ENCODE assay signal across 8 cellular contexts in genomic region chr1:225746361-225747179, GRCh38. TPM values are rescaled to one million over a fixed set of nuclear protein-coding genes. Genes with fewer than 3 reads are reported as not detected.
DNase-seq lines count a peak whose midpoint lies in the region; FAIRE-seq and TF ChIP-seq lines count a peak whose summit lies in the region.

No MANE protein-coding gene starts in this region.

- no peaks in the 10 kb centered on the region for H3K79me1 ChIP-seq in H9 (ENCODE audit: insufficient read depth, low read depth, low read length, poor library complexity, severe bottlenecking)

- H4K20me1 ChIP-seq in H9 (ENCODE audit: control insufficient read depth, insufficient read depth, insufficient read length) = no peaks in the 10 kb centered on the region
- H4K20me1 ChIP-seq in fibroblast of lung (ENCODE audit: control insufficient read depth, extremely low read depth, insufficient read depth, low read length) = no peaks in the 10 kb centered on the region

- H3K4me2 ChIP-seq in H9 (ENCODE audit: insufficient read depth, insufficient read length, low read length) (peak overlapping the region; percentile 24), fibroblast of lung (ENCODE audit: extremely low read depth, insufficient read depth, low read length) (peak overlapping the region; percentile 94)

- H3K23ac ChIP-seq in H9 (ENCODE audit: insufficient read length, low read depth, low read length) = no peak overlapping the region

- H3K36me3 ChIP-seq in fibroblast of lung (ENCODE audit: control insufficient read depth, insufficient read depth, low read length) = no peaks in the 10 kb centered on the region

- no peak overlapping the region for H2BK5ac ChIP-seq in H9 (ENCODE audit: insufficient read length, low read length)

- H3K79me2 ChIP-seq in H9 (ENCODE audit: insufficient read depth, low read length) = no peaks in the 10 kb centered on the region
- no peaks in the 10 kb centered on the region for H3K79me2 ChIP-seq in fibroblast of lung (ENCODE audit: control insufficient read depth, insufficient read depth, low read length)

- peaks cover 65% of the 10 kb centered on the region for H3K27me3 Mint-ChIP-seq in H9 (ENCODE audit: low read depth)
- peaks cover 11% of the 10 kb centered on the region for H3K27me3 Mint-ChIP-seq in nephron (ENCODE audit: low read depth)

- no peaks in the 10 kb centered on the region for H3K27me3 ChIP-seq in H9 (ENCODE audit: insufficient read depth, low read length)
- H3K27me3 ChIP-seq in fibroblast of lung (ENCODE audit: control insufficient read depth, insufficient read depth, low read length) = no peaks in the 10 kb centered on the region

- H3K9me3 Mint-ChIP-seq in H9 = no peaks in the 10 kb centered on the region; a peak in 1 of 5 replicates
- no peaks in the 10 kb centered on the region for H3K9me3 Mint-ChIP-seq in nephron

- no peak for FAIRE-seq in D721Med (lab: Jason Lieb, UNC)

- no peak overlapping the region for H2BK20ac ChIP-seq in H9 (ENCODE audit: low read depth, low read length, poor library complexity, severe bottlenecking)

- no peak overlapping the region for H2BK15ac ChIP-seq in H9 (ENCODE audit: low read depth, low read length)

- no peak overlapping the region for H4K91ac ChIP-seq in H9 (ENCODE audit: insufficient read length, low read depth, low read length)

- no peak overlapping the region for H4K8ac ChIP-seq in H9 (replicated peaks; ENCODE audit: insufficient read length, low read depth, low read length)

- no peak overlapping the region; a peak in 1 of 7 replicates for H3K27ac Mint-ChIP-seq in H9
- H3K27ac Mint-ChIP-seq in nephron = peak overlapping the region; percentile 88 to 96 (median 89)

- H4K5ac ChIP-seq in H9 (ENCODE audit: insufficient read length, low read depth, low read length) = no peak overlapping the region

- peak; percentile 92 for DNase-seq in H9
- peak; percentile 94 for DNase-seq in fibroblast of lung (ENCODE audit: low read depth in 2 of 2)
- no peak for DNase-seq in D721Med (ENCODE audit: insufficient read length, low spot score)
- no peak for DNase-seq in GM10266 (ENCODE audit: extremely low spot score)
- DNase-seq in CD1c-positive myeloid dendritic cell (ENCODE audit: extremely low spot score) = no peak
- no peak for DNase-seq in NCI-H82 treated with DMSO at 0.1 percent for 48 hours (lab: John Stamatoyannopoulos, UW; ENCODE audit: unreplicated experiment)

- no peak overlapping the region for H3K18ac ChIP-seq in H9 (ENCODE audit: insufficient read length, low read depth, low read length)

- H3K9me3 ChIP-seq in H9 (ENCODE audit: control insufficient read depth, low read depth, low read length) (no peaks in the 10 kb centered on the region), fibroblast of lung (ENCODE audit: control insufficient read depth, insufficient read depth, low read depth, low read length) (no peaks in the 10 kb centered on the region)

- H3K4me3 Mint-ChIP-seq in H9 = no peak overlapping the region; a peak in 1 of 5 replicates
- peak overlapping the region; percentile 17 to 61 (median 20) for H3K4me3 Mint-ChIP-seq in nephron

- no peak overlapping the region for H2BK12ac ChIP-seq in H9 (ENCODE audit: insufficient read length, low read depth, low read length)

- H2BK120ac ChIP-seq in H9 (ENCODE audit: low read depth, low read length, poor library complexity, severe bottlenecking) = no peak overlapping the region

- H3K4me1 ChIP-seq in H9 (ENCODE audit: insufficient read depth, low read length) = no peaks in the 10 kb centered on the region; the same call in 1 of the 2 replicates
- no peaks in the 10 kb centered on the region for H3K4me1 ChIP-seq in fibroblast of lung (ENCODE audit: control insufficient read depth, extremely low read depth, insufficient read depth, low read length)

- H3K27ac ChIP-seq in H9 (ENCODE audit: insufficient read length, low read depth, low read length) (no peak overlapping the region), fibroblast of lung (ENCODE audit: insufficient read depth, low read length) (peak overlapping the region; percentile 84)

- H3T11ph ChIP-seq in H9 (ENCODE audit: low read length) = no peak overlapping the region

- no peaks in the 10 kb centered on the region for H3K36me3 Mint-ChIP-seq in H9 (ENCODE audit: insufficient read depth in 1 of 3, low read depth in 3 of 3)
- H3K36me3 Mint-ChIP-seq in nephron (ENCODE audit: low read depth) = no peaks in the 10 kb centered on the region

- H2AFZ ChIP-seq in H9 (ENCODE audit: low read length) (no peak overlapping the region), fibroblast of lung (ENCODE audit: low read length) (peak overlapping the region; percentile 92)

- no CpG with 5 or more reads among the region's 18 CpGs for WGBS in H9 (ENCODE audit: extremely low coverage, insufficient read length, low lambda C conversion rate)

- H3K9ac ChIP-seq in H9 (ENCODE audit: extremely low read depth, insufficient read length, low read length) = no peak overlapping the region
- peak overlapping the region; percentile 77 for H3K9ac ChIP-seq in fibroblast of lung (ENCODE audit: insufficient read depth, low read length)

- H3K23me2 ChIP-seq in H9 (ENCODE audit: insufficient read length, low read depth, low read length, poor library complexity, severe bottlenecking) = no peaks in the 10 kb centered on the region

- peak overlapping the region; percentile 47 to 59 (median 52) for H3K4me3 ChIP-seq in fibroblast of lung (replicated peaks in 1 of 4; ENCODE audit: control extremely low read depth in 1 of 4, insufficient read depth in 1 of 4, low read depth in 3 of 4, low read length in 4 of 4)

- no peak overlapping the region for H3K56ac ChIP-seq in H9 (ENCODE audit: insufficient read length, low read depth, low read length)

- H3K4ac ChIP-seq in H9 (ENCODE audit: low read depth, low read length) = no peak overlapping the region

- TF ChIP-seq CTCF in H9 (conservative IDR thresholded peaks at IDR 0.05) (peak; percentile 39; the same call in 2 of the 3 replicates), fibroblast of lung (conservative IDR thresholded peaks at IDR 0.05 in 1 of 2, IDR thresholded peaks at IDR 0.05 in 1 of 2; ENCODE audit: low read depth in 1 of 2, low read length in 2 of 2) (peak in 1 of 2 donors; percentile 26), nephron (IDR thresholded peaks at IDR 0.05; ENCODE audit: unreplicated experiment in 3 of 3) (peak in 1 of 3 experiments; percentile 12), D721Med (IDR thresholded peaks at IDR 0.05; ENCODE audit: insufficient read depth, missing control alignments) (no peak), GM10266 (IDR thresholded peaks at IDR 0.05; ENCODE audit: control insufficient read depth, insufficient read depth, low read depth, missing control alignments) (no peak)

- peaks cover 27 to 28% of the 10 kb centered on the region in 2 experiments for H3K4me1 Mint-ChIP-seq in H9
- peaks cover 53% of the 10 kb centered on the region for H3K4me1 Mint-ChIP-seq in nephron

- H3K14ac ChIP-seq in H9 (ENCODE audit: insufficient read depth, low read length) = no peak overlapping the region

- no peak overlapping the region for H2AK5ac ChIP-seq in H9 (ENCODE audit: insufficient read length, low read length)

TF ChIP-seq in PFSK-1, 5 proteins besides CTCF, POLR2A, EP300 and RAD21:
- TF ChIP-seq SIN3A (IDR thresholded peaks at IDR 0.05; ENCODE audit: borderline replicate concordance, insufficient read depth, low read length) (0 out of 2 replicates have a peak, but pooled peaks have one; percentile 76), REST (IDR thresholded peaks at IDR 0.05; ENCODE audit: insufficient read depth in 1 of 2, low read depth in 2 of 2, low read length in 2 of 2) (no peak; a peak in 1 of 4 replicates), POLR2AphosphoS5 (IDR thresholded peaks at IDR 0.05; ENCODE audit: low read depth, low read length) (0 out of 2 replicates have a peak, but pooled peaks have one; percentile 36), FOXP2 (optimal IDR thresholded peaks at IDR 0.05; ENCODE audit: borderline replicate concordance, extremely low read depth, extremely low read length, insufficient read depth) (no peak), TAF1 (IDR thresholded peaks at IDR 0.05; ENCODE audit: borderline replicate concordance, insufficient read depth, low read length) (peak; percentile 62; the same call in 1 of the 2 replicates)

RNA-seq across cellular contexts. Expression of gene SRP9, which starts 31.1 kb away (rescaled TPM):
- total RNA-seq in H9 (2021) (396 and 403 TPM in 2 replicates), fibroblast of lung (159 and 202 TPM in 2 replicates)
- 172 TPM for polyA plus RNA-seq in PFSK-1 (2012; ENCODE audit: insufficient read length, low read depth)
- 442 and 452 TPM in 2 replicates for polyA plus RNA-seq in fibroblast of lung
- polyA plus RNA-seq in fibroblast of lung (2012) = 264 and 270 TPM in 2 replicates
- 45.2 and 91.4 TPM in 2 replicates for polyA minus RNA-seq in fibroblast of lung (ENCODE audit: low replicate concordance)

Comparison
In these comparisons a context has a peak if more than half of its experiments do, and no peak if none do; other contexts are left out.
1. DNase-seq: peak in H9 (single experiment) and fibroblast of lung (2 of 2); none in D721Med (single experiment), GM10266 (single experiment), CD1c-positive myeloid dendritic cell (single experiment) and NCI-H82 treated with DMSO at 0.1 percent for 48 hours (single experiment).
2. H3K27ac Mint-ChIP-seq: peak in nephron (3 of 3); none in H9 (0 of 3).
3. H3K4me3 Mint-ChIP-seq: peak in nephron (3 of 3); none in H9 (0 of 2).